Comparison of ENCODE assay signal across 8 cellular contexts in the genomic region with DNA sequence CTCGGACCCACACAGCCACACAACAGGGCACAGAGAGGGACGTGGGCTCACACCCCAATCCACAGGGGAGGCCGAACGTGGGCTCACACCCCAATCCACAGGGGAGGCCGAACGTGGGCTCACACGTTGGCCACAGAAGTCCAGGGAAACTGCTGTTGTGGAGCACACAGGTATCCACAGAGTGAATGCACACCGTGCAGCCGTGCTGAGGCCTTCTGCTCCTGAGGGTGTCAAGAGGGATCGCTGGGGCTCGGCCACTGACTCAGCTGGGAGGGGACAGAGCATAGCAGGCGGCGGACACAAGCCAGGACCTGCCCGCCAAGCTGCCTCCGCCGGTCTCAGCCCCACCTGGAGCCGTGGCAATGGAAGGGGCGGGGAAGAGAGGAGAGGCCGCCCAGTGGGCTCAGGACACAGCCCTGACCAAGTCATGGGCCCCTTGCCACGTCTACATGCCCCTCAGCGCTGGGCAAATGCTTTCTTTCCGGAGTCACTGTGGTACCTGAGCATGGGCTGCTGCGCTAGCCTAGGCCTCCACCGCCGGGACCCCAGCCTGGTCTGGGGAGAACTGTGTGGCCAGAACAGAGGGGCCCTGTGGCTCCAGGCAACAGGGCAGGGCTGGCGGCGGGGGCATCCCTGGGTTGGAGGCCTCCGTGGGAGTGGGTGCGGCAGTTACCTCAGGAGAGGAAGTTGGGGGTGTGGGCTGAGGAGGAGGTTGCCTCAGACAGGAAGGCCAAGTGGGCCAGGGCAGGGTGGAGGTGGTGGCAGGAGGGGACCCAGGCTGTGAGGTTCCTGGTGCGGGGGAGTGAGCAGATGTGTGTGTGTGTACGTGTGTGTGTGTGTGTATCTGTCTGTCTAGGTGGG.
DNase-seq lines count a peak whose midpoint lies in the region; ATAC-seq, FAIRE-seq and TF ChIP-seq lines count a peak whose summit lies in the region.

No MANE protein-coding gene starts in this region.

- peak overlapping the region; percentile 32 to 90 (median 79) for H3K27ac Mint-ChIP-seq in nephron

- in situ Hi-C loops in GM13976 (cut with MboI; ENCODE audit: low sequenced_read_pairs, unreplicated experiment) = no loop called here

- no peaks in the 10 kb centered on the region for H3K9me3 ChIP-seq in WERI-Rb-1 (ENCODE audit: severe bottlenecking)

- peak overlapping the region; percentile 71 to 78 (median 78) for H3K4me3 Mint-ChIP-seq in nephron

- H3K27ac ChIP-seq in WERI-Rb-1 = peak overlapping the region; percentile 88

- no peak for TF ChIP-seq POLR2A in H54 (IDR thresholded peaks at IDR 0.05; ENCODE audit: low read depth, low read length)

- no peaks in the 10 kb centered on the region for H3K9me3 Mint-ChIP-seq in nephron

- H3K27me3 ChIP-seq in WERI-Rb-1 (ENCODE audit: insufficient read depth, low read depth, severe bottlenecking) = no peaks in the 10 kb centered on the region

- peak overlapping the region; percentile 46 for H3K4me3 ChIP-seq in WERI-Rb-1 (ENCODE audit: low read depth, low read length)

- no peak for ATAC-seq in SK-N-SH treated with all-trans-retinoic acid at 6 μM for 48 hours

- H3K36me3 Mint-ChIP-seq in nephron (ENCODE audit: low read depth) = no peaks in the 10 kb centered on the region

- H3K36me3 ChIP-seq in WERI-Rb-1 = peaks cover 4% of the 10 kb centered on the region

- no peak for TF ChIP-seq CTCF in GM13976 (IDR thresholded peaks at IDR 0.05; ENCODE audit: borderline replicate concordance, control extremely low read depth, extremely low read depth, insufficient read depth, missing control alignments)
- TF ChIP-seq CTCF in WERI-Rb-1 (IDR thresholded peaks at IDR 0.05; ENCODE audit: low read depth, low read length) = no peak
- no peak for TF ChIP-seq CTCF in nephron (IDR thresholded peaks at IDR 0.05; ENCODE audit: unreplicated experiment in 3 of 3)

- peaks cover 30% of the 10 kb centered on the region for H3K4me1 Mint-ChIP-seq in nephron

- DNase-seq in GM13976 (ENCODE audit: low spot score) (peak; percentile 69), NCI-H1105 (lab: John Stamatoyannopoulos, UW) (peak; percentile 75), WERI-Rb-1 (peak; percentile 90), cerebellar cortex (ENCODE audit: low spot score) (peak; percentile 75), H54 (ENCODE audit: insufficient read length, low spot score) (no peak), iPS-NIHi7 (ENCODE audit: extremely low spot score) (no peak)

- H3K27me3 Mint-ChIP-seq in nephron (ENCODE audit: low read depth) = peaks cover 9% of the 10 kb centered on the region

- FAIRE-seq in H54 (lab: Jason Lieb, UNC) = no peak

TF ChIP-seq in SK-N-SH treated with all-trans-retinoic acid at 6 μM for 48 hours, 23 proteins besides CTCF, POLR2A, EP300 and RAD21:
- TF ChIP-seq, protein P1, sequence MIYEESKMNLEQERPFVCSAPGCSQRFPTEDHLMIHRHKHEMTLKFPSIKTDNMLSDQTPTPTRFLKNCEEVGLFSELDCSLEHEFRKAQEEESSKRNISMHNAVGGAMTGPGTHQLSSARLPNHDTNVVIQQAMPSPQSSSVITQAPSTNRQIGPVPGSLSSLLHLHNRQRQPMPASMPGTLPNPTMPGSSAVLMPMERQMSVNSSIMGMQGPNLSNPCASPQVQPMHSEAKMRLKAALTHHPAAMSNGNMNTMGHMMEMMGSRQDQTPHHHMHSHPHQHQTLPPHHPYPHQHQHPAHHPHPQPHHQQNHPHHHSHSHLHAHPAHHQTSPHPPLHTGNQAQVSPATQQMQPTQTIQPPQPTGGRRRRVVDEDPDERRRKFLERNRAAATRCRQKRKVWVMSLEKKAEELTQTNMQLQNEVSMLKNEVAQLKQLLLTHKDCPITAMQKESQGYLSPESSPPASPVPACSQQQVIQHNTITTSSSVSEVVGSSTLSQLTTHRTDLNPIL (CRISPR knock-in tag; IDR thresholded peaks at IDR 0.05; ENCODE audit: low read depth) = no peak
- TF ChIP-seq TCF4 (CRISPR knock-in tag; IDR thresholded peaks at IDR 0.05; ENCODE audit: borderline replicate concordance) (no peak), TOX (CRISPR knock-in tag; IDR thresholded peaks at IDR 0.05; ENCODE audit: borderline replicate concordance) (no peak), SNAI2 (CRISPR knock-in tag; IDR thresholded peaks at IDR 0.05) (no peak), ZNF70 (CRISPR knock-in tag; IDR thresholded peaks at IDR 0.05) (no peak)
- TF ChIP-seq, protein P2, sequence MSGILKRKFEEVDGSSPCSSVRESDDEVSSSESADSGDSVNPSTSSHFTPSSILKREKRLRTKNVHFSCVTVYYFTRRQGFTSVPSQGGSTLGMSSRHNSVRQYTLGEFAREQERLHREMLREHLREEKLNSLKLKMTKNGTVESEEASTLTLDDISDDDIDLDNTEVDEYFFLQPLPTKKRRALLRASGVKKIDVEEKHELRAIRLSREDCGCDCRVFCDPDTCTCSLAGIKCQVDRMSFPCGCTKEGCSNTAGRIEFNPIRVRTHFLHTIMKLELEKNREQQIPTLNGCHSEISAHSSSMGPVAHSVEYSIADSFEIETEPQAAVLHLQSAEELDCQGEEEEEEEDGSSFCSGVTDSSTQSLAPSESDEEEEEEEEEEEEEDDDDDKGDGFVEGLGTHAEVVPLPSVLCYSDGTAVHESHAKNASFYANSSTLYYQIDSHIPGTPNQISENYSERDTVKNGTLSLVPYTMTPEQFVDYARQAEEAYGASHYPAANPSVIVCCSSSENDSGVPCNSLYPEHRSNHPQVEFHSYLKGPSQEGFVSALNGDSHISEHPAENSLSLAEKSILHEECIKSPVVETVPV (CRISPR knock-in tag; IDR thresholded peaks at IDR 0.05) = no peak
TF ChIP-seq in SK-N-SH treated with all-trans-retinoic acid at 6 μM for 48 hours: peak in this region for 0.

Comparison
In these comparisons a context has a peak if more than half of its experiments do, and no peak if none do; other contexts are left out.
1. DNase-seq: peak in GM13976 (single experiment), NCI-H1105 (single experiment), WERI-Rb-1 (single experiment) and cerebellar cortex (single experiment); none in H54 (single experiment) and iPS-NIHi7 (single experiment).